Comparison of ENCODE assay signal across 17 cellular contexts in genomic region chr20:46051556-46052323, GRCh38. TPM values are rescaled to one million over a fixed set of nuclear protein-coding genes. Genes with fewer than 3 reads are reported as not detected.
DNase-seq lines count a peak whose midpoint lies in the region; ATAC-seq and TF ChIP-seq lines count a peak whose summit lies in the region.
"Had no signal": no experiment of that assay in that cellular context is flagged by ENCODE, and none has a peak within 500 bp of the region (broad histone marks: within the 10 kb centered on the region; RNA-seq: fewer than 3 reads in every experiment).

No MANE protein-coding gene starts in this region.

- H3K18ac ChIP-seq in neuronal stem cell (ENCODE audit: low read length) (no peak overlapping the region), trophoblast cell (ENCODE audit: low read length) (no peak overlapping the region)

- H3K4me1 ChIP-seq in PC-3 (ENCODE audit: insufficient read depth, low read length) (no peaks in the 10 kb centered on the region), neuronal stem cell (ENCODE audit: control insufficient read depth in 2 of 2, insufficient read depth in 1 of 2, low read depth in 1 of 2, low read length in 2 of 2) (no peaks in the 10 kb centered on the region), MM.1S (ENCODE audit: low read length) (no peaks in the 10 kb centered on the region), trophoblast cell (ENCODE audit: control insufficient read depth in 1 of 2, insufficient read depth in 2 of 2, low read length in 2 of 2) (no peaks in the 10 kb centered on the region)
- H3K4me1 ChIP-seq: Caco-2, transverse colon had no signal

- intact Hi-C loops in PC-3 (cut with micrococcal nuclease), result no loop called here

- no peaks in the 10 kb centered on the region for H3K79me2 ChIP-seq in PC-3 (ENCODE audit: low read length)
- no peaks in the 10 kb centered on the region for H3K79me2 ChIP-seq in MM.1S (ENCODE audit: low read length)
- H3K79me2 ChIP-seq in trophoblast cell (ENCODE audit: control insufficient read depth, insufficient read depth, low read length, poor library complexity), result no peaks in the 10 kb centered on the region

- H3K4me3 ChIP-seq in PC-3 (ENCODE audit: low read length) (no peak overlapping the region), neuronal stem cell (ENCODE audit: low read length in 2 of 2) (no peak overlapping the region), MM.1S (ENCODE audit: low read length) (no peak overlapping the region), trophoblast cell (ENCODE audit: low read depth, low read length) (no peak overlapping the region)
- H3K4me3 ChIP-seq: transverse colon had no signal

- H3K79me1 ChIP-seq in neuronal stem cell (ENCODE audit: low read depth, low read length) (no peaks in the 10 kb centered on the region), trophoblast cell (ENCODE audit: low read length) (no peaks in the 10 kb centered on the region)

- no peak overlapping the region for H3K14ac ChIP-seq in neuronal stem cell (ENCODE audit: low read length)
- H3K14ac ChIP-seq in trophoblast cell (ENCODE audit: low read length), result no peak overlapping the region

- no peak overlapping the region for H3K4me2 ChIP-seq in PC-3 (ENCODE audit: low read length)
- no peak overlapping the region for H3K4me2 ChIP-seq in neuronal stem cell (ENCODE audit: insufficient read depth, low read length, poor library complexity, severe bottlenecking)
- no peak overlapping the region for H3K4me2 ChIP-seq in MM.1S (ENCODE audit: low read depth, low read length)
- no peak overlapping the region for H3K4me2 ChIP-seq in trophoblast cell (ENCODE audit: low read length)

- no CpG with 5 or more reads among the region's 19 CpGs for WGBS in neuronal stem cell (ENCODE audit: extremely low coverage in 2 of 2, insufficient read length in 2 of 2, insufficient replicate concordance in 1 of 2), 2 donors
- no CpG with 5 or more reads among the region's 19 CpGs for WGBS in trophoblast cell (ENCODE audit: extremely low coverage, insufficient coverage, insufficient read length)

- POLR2A ChIA-PET in PC-3 (lab: Charles Lee; ENCODE audit: unreplicated experiment), result no interaction called here

- H2AFZ ChIP-seq in PC-3 (ENCODE audit: low read length) (no peak overlapping the region), neuronal stem cell (ENCODE audit: low read length) (no peak overlapping the region), MM.1S (ENCODE audit: low read length) (no peak overlapping the region), trophoblast cell (ENCODE audit: insufficient read depth, low read length, poor library complexity) (no peak overlapping the region)

- no peaks in the 10 kb centered on the region for H3F3A ChIP-seq in PC-3 (ENCODE audit: low read length, unreplicated experiment)
- no peaks in the 10 kb centered on the region for H3F3A ChIP-seq in MM.1S (ENCODE audit: insufficient read depth, low read length)

- H3K4ac ChIP-seq in neuronal stem cell (ENCODE audit: low read length), result no peak overlapping the region
- H3K4ac ChIP-seq in trophoblast cell (ENCODE audit: low read depth, low read length), result no peak overlapping the region

- no peaks in the 10 kb centered on the region for H4K20me1 ChIP-seq in PC-3 (ENCODE audit: low read length)
- no peaks in the 10 kb centered on the region for H4K20me1 ChIP-seq in MM.1S (ENCODE audit: insufficient read depth, low read length)

- H3K27me3 ChIP-seq in PC-3 (ENCODE audit: low read length), result peaks cover 16% of the 10 kb centered on the region; the same call in 1 of the 2 replicates
- peaks cover 0 to 3% (median 0%) of the 10 kb centered on the region in 3 experiments for H3K27me3 ChIP-seq in neuronal stem cell (ENCODE audit: control insufficient read depth in 3 of 3, insufficient read depth in 3 of 3, low read depth in 1 of 3, low read length in 3 of 3)
- peaks cover 18% of the 10 kb centered on the region for H3K27me3 ChIP-seq in MM.1S (replicated peaks; ENCODE audit: insufficient read depth, low read length)
- peaks cover 4% of the 10 kb centered on the region for H3K27me3 ChIP-seq in trophoblast cell (ENCODE audit: insufficient read depth, low read length)

- H4K12ac ChIP-seq in trophoblast cell (ENCODE audit: low read depth, low read length), result no peak overlapping the region

- no peaks in the 10 kb centered on the region for H3K36me3 ChIP-seq in PC-3 (ENCODE audit: low read depth, low read length)
- H3K36me3 ChIP-seq in neuronal stem cell (replicated peaks in 1 of 2; ENCODE audit: control insufficient read depth in 2 of 2, insufficient read depth in 2 of 2, low read length in 2 of 2), result no peaks in the 10 kb centered on the region
- no peaks in the 10 kb centered on the region for H3K36me3 ChIP-seq in MM.1S (replicated peaks; ENCODE audit: insufficient read depth, low read length)
- H3K36me3 ChIP-seq in trophoblast cell (ENCODE audit: control insufficient read depth in 1 of 2, insufficient read depth in 2 of 2, low read length in 2 of 2), result no peaks in the 10 kb centered on the region
- H3K36me3 ChIP-seq: transverse colon, WERI-Rb-1 had no signal

- ATAC-seq in PC-3, result peak; percentile 73

- H4K91ac ChIP-seq in neuronal stem cell (ENCODE audit: low read depth, low read length, poor library complexity) (no peak overlapping the region), trophoblast cell (ENCODE audit: low read depth, low read length) (no peak overlapping the region)

- H2BK12ac ChIP-seq in neuronal stem cell (ENCODE audit: low read length) (no peak overlapping the region), trophoblast cell (ENCODE audit: low read length) (no peak overlapping the region)

- H2BK5ac ChIP-seq in neuronal stem cell (ENCODE audit: low read length) (no peak overlapping the region), trophoblast cell (ENCODE audit: low read depth, low read length, poor library complexity) (no peak overlapping the region)

- CTCF ChIA-PET in PC-3 (lab: Charles Lee), result no interaction called here

- H2BK120ac ChIP-seq in neuronal stem cell (ENCODE audit: low read depth, low read length) (no peak overlapping the region), trophoblast cell (ENCODE audit: insufficient read depth, low read length, poor library complexity) (no peak overlapping the region)

- H4K8ac ChIP-seq in neuronal stem cell (ENCODE audit: low read depth, low read length) (no peak overlapping the region), trophoblast cell (ENCODE audit: low read depth, low read length) (no peak overlapping the region)

- TF ChIP-seq CTCF in PC-3 (conservative IDR thresholded peaks at IDR 0.05; ENCODE audit: low read depth, low read length) (no peak), MM.1S (IDR thresholded peaks at IDR 0.05; ENCODE audit: low read length) (no peak)

- no peak overlapping the region for H2AK5ac ChIP-seq in neuronal stem cell (ENCODE audit: low read depth, low read length)
- no peak overlapping the region for H2AK5ac ChIP-seq in trophoblast cell (ENCODE audit: low read length)

- no peak overlapping the region for H3K9ac ChIP-seq in PC-3 (ENCODE audit: low read length)
- no peak overlapping the region for H3K9ac ChIP-seq in neuronal stem cell (ENCODE audit: low read depth, low read length, poor library complexity)
- H3K9ac ChIP-seq in MM.1S (ENCODE audit: low read length), result no peak overlapping the region
- H3K9ac ChIP-seq in trophoblast cell (ENCODE audit: low read length), result no peak overlapping the region

- no peaks in the 10 kb centered on the region for H3K9me3 ChIP-seq in PC-3 (ENCODE audit: low read length)
- H3K9me3 ChIP-seq in neuronal stem cell (replicated peaks in 1 of 2; ENCODE audit: control insufficient read depth in 2 of 2, insufficient read depth in 1 of 2, low read depth in 1 of 2, low read length in 2 of 2), result no peaks in the 10 kb centered on the region
- no peaks in the 10 kb centered on the region for H3K9me3 ChIP-seq in MM.1S (replicated peaks; ENCODE audit: insufficient read depth, low read length)
- peaks cover 2% of the 10 kb centered on the region for H3K9me3 ChIP-seq in trophoblast cell (ENCODE audit: insufficient read depth, low read depth, low read length)
- H3K9me3 ChIP-seq: Caco-2, transverse colon had no signal

- H3K27ac ChIP-seq in PC-3 (ENCODE audit: low read length) (no peak overlapping the region), neuronal stem cell (replicated peaks; ENCODE audit: low read length) (no peak overlapping the region), MM.1S (ENCODE audit: low read length) (no peak overlapping the region), trophoblast cell (ENCODE audit: low read depth, low read length) (no peak overlapping the region)
- H3K27ac ChIP-seq: transverse colon, WERI-Rb-1 had no signal

- H2BK15ac ChIP-seq in neuronal stem cell (ENCODE audit: low read length), result no peak overlapping the region

- no peaks in the 10 kb centered on the region for H3K9me2 ChIP-seq in PC-3 (replicated peaks; ENCODE audit: low read length)
- H3K9me2 ChIP-seq in MM.1S (replicated peaks; ENCODE audit: insufficient read depth, low read length), result no peaks in the 10 kb centered on the region

- H3K23ac ChIP-seq in neuronal stem cell (ENCODE audit: low read depth, low read length, poor library complexity), result peak overlapping the region; percentile 14
- no peak overlapping the region for H3K23ac ChIP-seq in trophoblast cell (ENCODE audit: low read length)

- peak; percentile 21 to 73 for DNase-seq in NCI-H524 (lab: John Stamatoyannopoulos, UW)
- DNase-seq in NCI-H524 treated with DMSO at 0.1 percent for 48 hours (lab: John Stamatoyannopoulos, UW), result no peak
- peak; percentile 57 for DNase-seq in M059J (ENCODE audit: low read depth)
- DNase-seq in PC-3, result peak; percentile 33
- DNase-seq in neuronal stem cell (ENCODE audit: low spot score), result no peak
- DNase-seq in stimulated activated CD4-positive, alpha-beta T cell treated with anti-CD3 and anti-CD28 coated beads, Interleukin-4, amount 100 ng/mL, for 1 hour, result no peak
- no peak for DNase-seq in MM.1S
- no peak for DNase-seq in trophoblast cell
- DNase-seq: Caco-2; erythroblast; mesenchymal stem cell; NCI-H1048; stimulated activated CD4-positive, alpha-beta T cell treated with anti-CD3 and anti-CD28 coated beads, Interleukin-4, amount 100 ng/mL, for 24 hours; transverse colon; WERI-Rb-1 had no signal

- BruUV-seq in PC-3 (replicated peaks; lab: Mats Ljungman, UMichigan), result no TSS peak

RNA-seq across cellular contexts. Expression of gene SLC12A5, which starts 22.7 kb away (rescaled TPM):
- total RNA-seq in M059J (2014; rRNA removed; shearing (Covaris generic)), result 0.37 and 1.8 TPM in 2 replicates
- total RNA-seq in PC-3 (2014; rRNA removed), result 2.4 TPM in 1 of 2 replicates, not detected in the other
- 8.5 TPM for polyA plus RNA-seq in neuronal stem cell (2013, experiment 1 of 2)
- 6.5 TPM for polyA plus RNA-seq in neuronal stem cell (2013, experiment 2 of 2)
- polyA plus RNA-seq in trophoblast cell (2013), result 19.7 and 21.1 TPM in 2 replicates
- total RNA-seq: transverse colon had no signal

RNA-seq across cellular contexts. Expression of gene NCOA5, which starts 38.0 kb away (rescaled TPM):
- 20.0 and 24.0 TPM in 2 replicates for total RNA-seq in M059J (2014; rRNA removed; shearing (Covaris generic))
- 26.9 and 32.1 TPM in 2 replicates for total RNA-seq in PC-3 (2014; rRNA removed)
- polyA plus RNA-seq in neuronal stem cell (2013, experiment 1 of 2), result 15.5 TPM
- 15.9 TPM for polyA plus RNA-seq in neuronal stem cell (2013, experiment 2 of 2)
- polyA plus RNA-seq in trophoblast cell (2013), result 19.1 and 19.7 TPM in 2 replicates

RNA-seq across cellular contexts. Expression of gene MMP9, which starts 43.0 kb away (rescaled TPM):
- total RNA-seq in M059J (2014; rRNA removed; shearing (Covaris generic)), result 1.5 and 2.3 TPM in 2 replicates
- total RNA-seq in PC-3 (2014; rRNA removed), result 0.77 and 1.0 TPM in 2 replicates
- 0.18 TPM for polyA plus RNA-seq in neuronal stem cell (2013, experiment 1 of 2)
- polyA plus RNA-seq in neuronal stem cell (2013, experiment 2 of 2), result 0.18 TPM
- polyA plus RNA-seq in trophoblast cell (2013), result 68.2 and 72.5 TPM in 2 replicates
- total RNA-seq: OCI-LY7 had no signal
- polyA plus RNA-seq: neural cell had no signal

Comparison
In these comparisons a context has a peak if more than half of its experiments do, and no peak if none do; other contexts are left out.
1. DNase-seq: peak in NCI-H524 (2 of 2), M059J (single experiment) and PC-3 (single experiment); none in NCI-H524 treated with DMSO at 0.1 percent for 48 hours (single experiment), neuronal stem cell (single experiment), stimulated activated CD4-positive, alpha-beta T cell treated with anti-CD3 and anti-CD28 coated beads, Interleukin-4, amount 100 ng/mL, for 1 hour (single experiment), MM.1S (single experiment) and trophoblast cell (0 of 2).